8 cellular contexts compared by ENCODE assay signal in the genomic region with DNA sequence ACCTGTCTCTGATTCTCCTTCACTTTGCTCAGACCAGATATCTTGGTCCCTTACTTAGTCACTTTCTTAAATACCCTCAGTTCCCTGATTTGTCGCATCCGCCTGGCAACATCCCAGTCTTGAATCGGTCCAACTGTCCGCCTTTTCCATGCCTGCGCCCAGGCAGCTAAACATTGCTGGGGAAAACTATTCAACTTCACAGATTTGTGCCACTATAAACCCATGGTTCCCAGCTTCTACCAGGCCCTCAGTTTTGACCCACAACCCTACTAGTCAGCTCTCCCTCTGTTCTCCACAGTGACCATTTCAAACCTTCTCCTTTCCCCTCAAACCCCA. TPM values are rescaled to one million over a fixed set of nuclear protein-coding genes. Genes with fewer than 3 reads are reported as not detected.
A peak's percentile ranks its signal among the peaks of the same experiment; 100 is the strongest.
DNase-seq lines count a peak whose midpoint lies in the region; ATAC-seq and TF ChIP-seq lines count a peak whose summit lies in the region.

No MANE protein-coding gene starts in this region.

- no peaks in the 10 kb centered on the region for H3K36me3 ChIP-seq in CD8-positive, alpha-beta T cell (ENCODE audit: insufficient read depth, low read length)
- H3K36me3 ChIP-seq in Panc1 (ENCODE audit: control insufficient read depth, insufficient read depth, low read length) = no peaks in the 10 kb centered on the region
- H3K36me3 ChIP-seq in trophoblast cell (ENCODE audit: control insufficient read depth in 1 of 2, insufficient read depth in 2 of 2, low read length in 2 of 2) = no peaks in the 10 kb centered on the region
- H3K36me3 ChIP-seq in left lung = no peaks in the 10 kb centered on the region

- peak overlapping the region; percentile 6 for H4K91ac ChIP-seq in trophoblast cell (ENCODE audit: low read depth, low read length)

- no peak overlapping the region for H4K12ac ChIP-seq in trophoblast cell (ENCODE audit: low read depth, low read length)

- H3K79me2 ChIP-seq in trophoblast cell (ENCODE audit: control insufficient read depth, insufficient read depth, low read length, poor library complexity) = peaks cover 11% of the 10 kb centered on the region

- no peak overlapping the region for H2AK5ac ChIP-seq in trophoblast cell (ENCODE audit: low read length)

- in situ Hi-C loops in Panc1 (cut with HindIII; ENCODE audit: low pct_unique_long_range_greater_than_20kb, low sequenced_read_pairs) = no loop called here

- peak overlapping the region; percentile 49 for H2BK12ac ChIP-seq in trophoblast cell (ENCODE audit: low read length)

- BruUV-seq in Panc1 (replicated peaks; lab: Mats Ljungman, UMichigan) = no TSS peak

- no peak overlapping the region for H2BK5ac ChIP-seq in trophoblast cell (ENCODE audit: low read depth, low read length, poor library complexity)

- POLR2A ChIA-PET in CD8-positive, alpha-beta T cell (lab: Charles Lee) = no interaction called here
- POLR2A ChIA-PET in Panc1 (lab: Charles Lee) = no interaction called here

- peaks cover 14% of the 10 kb centered on the region for H3K79me1 ChIP-seq in trophoblast cell (ENCODE audit: low read length)

- ATAC-seq in CD8-positive, alpha-beta T cell = no peak
- no peak for ATAC-seq in Panc1
- ATAC-seq in GM18867 (IDR thresholded peaks at IDR 0.05; ENCODE audit: unreplicated experiment) = no peak
- ATAC-seq in left lung = no peak
- no peak for ATAC-seq in activated CD4-positive, CD25-positive, alpha-beta regulatory T cell treated with anti-CD3 and anti-CD28 coated beads, Interleukin-2, amount 50 U/mL, for 24 hours

- DNase-seq in CD8-positive, alpha-beta T cell = no peak
- DNase-seq in Panc1 (ENCODE audit: low read depth, low spot score) = no peak
- no peak for DNase-seq in epithelial cell of proximal tubule (ENCODE audit: low read depth)
- DNase-seq in trophoblast cell = no peak
- no peak for DNase-seq in NCI-H2107 treated with DMSO at 0.1 percent for 48 hours (lab: John Stamatoyannopoulos, UW; ENCODE audit: unreplicated experiment)
- no peak for DNase-seq in left lung

- no peak overlapping the region for H2BK120ac ChIP-seq in trophoblast cell (ENCODE audit: insufficient read depth, low read length, poor library complexity)

- H3K9me3 ChIP-seq in CD8-positive, alpha-beta T cell (ENCODE audit: low read length) = no peaks in the 10 kb centered on the region
- no peaks in the 10 kb centered on the region for H3K9me3 ChIP-seq in Panc1 (ENCODE audit: control insufficient read depth, insufficient read depth, low read depth, low read length)
- no peaks in the 10 kb centered on the region for H3K9me3 ChIP-seq in trophoblast cell (ENCODE audit: insufficient read depth, low read depth, low read length)
- no peaks in the 10 kb centered on the region for H3K9me3 ChIP-seq in left lung

- TF ChIP-seq CTCF in CD8-positive, alpha-beta T cell (IDR thresholded peaks at IDR 0.05) = no peak
- TF ChIP-seq CTCF in Panc1 (IDR thresholded peaks at IDR 0.05) = no peak
- TF ChIP-seq CTCF in epithelial cell of proximal tubule (conservative IDR thresholded peaks at IDR 0.05; ENCODE audit: low read depth, low read length) = no peak
- no peak for TF ChIP-seq CTCF in left lung (IDR thresholded peaks at IDR 0.05)

- no peak overlapping the region for H3K18ac ChIP-seq in trophoblast cell (ENCODE audit: low read length)

- H3K9me3 Mint-ChIP-seq in CD8-positive, alpha-beta T cell = no peaks in the 10 kb centered on the region

- H3K27me3 ChIP-seq in CD8-positive, alpha-beta T cell (ENCODE audit: insufficient read depth, low read length) = no peaks in the 10 kb centered on the region
- H3K27me3 ChIP-seq in Panc1 (ENCODE audit: control insufficient read depth, insufficient read depth, low read length) (no peaks in the 10 kb centered on the region), trophoblast cell (ENCODE audit: insufficient read depth, low read length) (no peaks in the 10 kb centered on the region), left lung (peaks cover 0 to 26% of the 10 kb centered on the region in 2 donors)

- peak overlapping the region; percentile 63 for H2AFZ ChIP-seq in trophoblast cell (ENCODE audit: insufficient read depth, low read length, poor library complexity)

- WGBS in trophoblast cell (ENCODE audit: extremely low coverage, insufficient coverage, insufficient read length) = no CpG with 5 or more reads among the region's 5 CpGs

- H3K36me3 Mint-ChIP-seq in CD8-positive, alpha-beta T cell = no peaks in the 10 kb centered on the region

- H3K4ac ChIP-seq in trophoblast cell (ENCODE audit: low read depth, low read length) = no peak overlapping the region

- H3K4me3 Mint-ChIP-seq in CD8-positive, alpha-beta T cell = peak overlapping the region; percentile 80

- peak overlapping the region; percentile 65 for H4K8ac ChIP-seq in trophoblast cell (ENCODE audit: low read depth, low read length)

- no peak overlapping the region for H3K14ac ChIP-seq in trophoblast cell (ENCODE audit: low read length)

- H3K27ac Mint-ChIP-seq in CD8-positive, alpha-beta T cell = no peak overlapping the region

- intact Hi-C loops in CD8-positive, alpha-beta T cell (cut with DNase I, micrococcal nuclease) = no loop called here
- intact Hi-C loops in Panc1 (cut with micrococcal nuclease; ENCODE audit: unreplicated experiment) (no loop called here), left lung (cut with DNase I) (no loop called here)

- no peak overlapping the region for H3K27ac ChIP-seq in CD8-positive, alpha-beta T cell (ENCODE audit: low read depth, low read length)
- H3K27ac ChIP-seq in Panc1 (ENCODE audit: low read length) (peak overlapping the region; percentile 77), trophoblast cell (ENCODE audit: low read depth, low read length) (peak overlapping the region; percentile 25), left lung (peak overlapping the region in 1 of 2 donors; percentile 39)

- CTCF ChIA-PET in CD8-positive, alpha-beta T cell (lab: Charles Lee) = no interaction called here
- CTCF ChIA-PET in Panc1 (lab: Charles Lee) = no interaction called here

- no peak overlapping the region for H3K4me3 ChIP-seq in CD8-positive, alpha-beta T cell (ENCODE audit: low read depth, low read length)
- H3K4me3 ChIP-seq in Panc1 (ENCODE audit: low read depth in 2 of 2, low read length in 2 of 2) (peak overlapping the region; percentile 54 to 63), epithelial cell of proximal tubule (ENCODE audit: low read depth, low read length) (peak overlapping the region; percentile 64), trophoblast cell (ENCODE audit: low read depth, low read length) (no peak overlapping the region), left lung (peak overlapping the region in 1 of 2 donors; percentile 46)

- peaks cover 23% of the 10 kb centered on the region for H3K27me3 Mint-ChIP-seq in CD8-positive, alpha-beta T cell (ENCODE audit: low read depth)

- no peak overlapping the region for H3K23ac ChIP-seq in trophoblast cell (ENCODE audit: low read length)

- no peaks in the 10 kb centered on the region for H3K4me1 ChIP-seq in CD8-positive, alpha-beta T cell (ENCODE audit: insufficient read depth, low read length)
- peaks cover 11% of the 10 kb centered on the region for H3K4me1 ChIP-seq in Panc1 (ENCODE audit: control insufficient read depth, insufficient read depth, low read length)
- H3K4me1 ChIP-seq in trophoblast cell (ENCODE audit: control insufficient read depth in 1 of 2, insufficient read depth in 2 of 2, low read length in 2 of 2) = peaks cover 3 to 5% of the 10 kb centered on the region in 2 experiments
- no peaks in the 10 kb centered on the region for H3K4me1 ChIP-seq in left lung

- peaks cover 7% of the 10 kb centered on the region for H3K4me1 Mint-ChIP-seq in CD8-positive, alpha-beta T cell (ENCODE audit: low read depth)

- no peak overlapping the region for H3K9ac ChIP-seq in trophoblast cell (ENCODE audit: low read length)

- peak overlapping the region; percentile 71 for H3K4me2 ChIP-seq in trophoblast cell (ENCODE audit: low read length)

RNA-seq across cellular contexts. Expression of a gene that starts 0.5 kb away (rescaled TPM):
- total RNA-seq in CD8-positive, alpha-beta T cell = not detected
- 14.1 TPM for total RNA-seq in Panc1 (2021; ENCODE audit: unreplicated experiment)
- polyA plus RNA-seq in Panc1 (2012; ENCODE audit: insufficient read length) = 15.4 TPM
- 10.2 and 10.3 TPM in 2 replicates for total RNA-seq in epithelial cell of proximal tubule
- 14.1 and 15.3 TPM in 2 replicates for polyA plus RNA-seq in trophoblast cell (2013)
- total RNA-seq in left lung = 1 to 10 TPM; 5.3 to 6.4 TPM

RNA-seq across cellular contexts. Expression of a gene that starts 33.5 kb away (rescaled TPM):
- total RNA-seq in CD8-positive, alpha-beta T cell = 10 to 100 TPM; 20.9 to 24.0 TPM
- 62.5 TPM for total RNA-seq in Panc1 (2021; ENCODE audit: unreplicated experiment)
- polyA plus RNA-seq in Panc1 (2012; ENCODE audit: insufficient read length) = 16.0 TPM
- total RNA-seq in epithelial cell of proximal tubule = 21.6 and 23.1 TPM in 2 replicates
- 15.0 and 17.0 TPM in 2 replicates for polyA plus RNA-seq in trophoblast cell (2013)
- 10 to 100 TPM; 28.1 to 30.7 TPM for total RNA-seq in left lung

RNA-seq across cellular contexts. Expression of a gene that starts 56.3 kb away (rescaled TPM):
- 10 to 100 TPM; 38.7 to 41.4 TPM for total RNA-seq in CD8-positive, alpha-beta T cell
- 37.9 TPM for total RNA-seq in Panc1 (2021; ENCODE audit: unreplicated experiment)
- polyA plus RNA-seq in Panc1 (2012; ENCODE audit: insufficient read length) = 43.0 TPM
- 13.2 and 14.3 TPM in 2 replicates for total RNA-seq in epithelial cell of proximal tubule
- polyA plus RNA-seq in trophoblast cell (2013) = 21.6 and 22.9 TPM in 2 replicates
- total RNA-seq in left lung = 10 to 100 TPM; 29.0 to 31.5 TPM

Comparison
In these comparisons a context has a peak if more than half of its experiments do, and no peak if none do; other contexts are left out.
1. H3K4me3 ChIP-seq: peak in Panc1 (2 of 2) and epithelial cell of proximal tubule (single experiment); none in CD8-positive, alpha-beta T cell (single experiment) and trophoblast cell (single experiment).
2. RNA of a gene that starts 0.5 kb away (total RNA-seq): 14.1 TPM in Panc1 (single experiment), 10.2 to 10.3 TPM in epithelial cell of proximal tubule and 5.3 to 6.4 TPM in left lung; not detected in CD8-positive, alpha-beta T cell; every median in the first group is over 4 times any median in the second.